36 cellular contexts compared by ENCODE assay signal in genomic region chr11:5198285-5198684, GRCh38. TPM values are rescaled to one million over a fixed set of nuclear protein-coding genes. Genes with fewer than 3 reads are reported as not detected.
"Had no signal": no experiment of that assay in that cellular context is flagged by ENCODE, and none has a peak within 500 bp of the region (broad histone marks: within the 10 kb centered on the region; RNA-seq: fewer than 3 reads in every experiment).

No MANE protein-coding gene starts in this region.

- DNase-seq: islet precursor cell; left ventricle myocardium inferior; mesendoderm; naive B cell; natural killer cell; nephron progenitor cell; occipital lobe; right lobe of liver; stimulated activated CD4-positive, alpha-beta T cell treated with anti-CD3 and anti-CD28 coated beads, Interleukin-1b, Interleukin-23, amount 100 ng/mL, for 48 hours; stimulated activated CD4-positive, alpha-beta T cell treated with anti-CD3 and anti-CD28 coated beads, Interleukin-2, amount 100 ng/mL, for 48 hours; stimulated activated CD4-positive, alpha-beta T cell treated with anti-CD3 and anti-CD28 coated beads, Interleukin-4, amount 100 ng/mL, for 4 hours; stimulated activated CD8-positive, alpha-beta memory T cell treated with anti-CD3 and anti-CD28 coated beads, Interleukin-4, amount 100 ng/mL, for 48 hours; stimulated activated naive CD4-positive, alpha-beta T cell treated with Interleukin-2 at 50 U/mL for 16 hours; stimulated activated naive CD8-positive, alpha-beta T cell treated with anti-CD3 and anti-CD28 coated beads, Interleukin-15, amount 100 ng/mL, for 72 hours; substantia nigra; uterus had no signal

- H3K4me1 ChIP-seq: left ventricle myocardium inferior, parathyroid adenoma, right atrium auricular region, right lobe of liver, tibial nerve, uterus had no signal

- H3K4me2 ChIP-seq: neural progenitor cell, smooth muscle cell had no signal

- H3K9ac ChIP-seq: neural progenitor cell, parathyroid adenoma had no signal

- H3K4me3 ChIP-seq: left ventricle myocardium inferior, lung, neural progenitor cell, right atrium auricular region, right lobe of liver, smooth muscle cell, tibial nerve, uterus had no signal

- H3K9me3 ChIP-seq: neutrophil, right atrium auricular region, right lobe of liver, tibial nerve, uterus had no signal

- H3K79me2 ChIP-seq: parathyroid adenoma had no signal

- H3K36me3 ChIP-seq: left ventricle myocardium inferior, neural progenitor cell, neutrophil, right atrium auricular region, right lobe of liver, tibial nerve, uterus had no signal

- H3K27me3 ChIP-seq: neural progenitor cell, neutrophil, right atrium auricular region, right lobe of liver, tibial nerve, uterus had no signal

- ATAC-seq: natural killer cell; stimulated activated memory B cell treated with anti-CD40 and anti-IgM and Interleukin-4, amounts not matched to agents 10 μg/mL and 1 μg/mL and 100 μg/mL, for 72 hours; stimulated activated naive CD8-positive, alpha-beta T cell treated with anti-CD3 and anti-CD28 coated beads, Interleukin-15, amount 100 ng/mL, for 72 hours had no signal

- H3K27ac ChIP-seq: left ventricle myocardium inferior, neural progenitor cell, neutrophil, parathyroid adenoma, right atrium auricular region, right lobe of liver, tibial nerve, uterus had no signal

- H2AFZ ChIP-seq: neural progenitor cell, parathyroid adenoma had no signal

RNA-seq across cellular contexts. Expression of gene OR51V1, which starts 2.2 kb away (rescaled TPM):
- total RNA-seq: kidney epithelial cell, left ventricle myocardium inferior, lower leg skin, lung, mesothelial cell of epicardium, mononuclear cell, natural killer cell, occipital lobe, osteocyte, posterior vena cava, pulmonary artery endothelial cell, renal cortical epithelial cell, right atrium auricular region, right lobe of liver, skeletal muscle tissue, smooth muscle cell, temporal lobe, tibial nerve, ureter, uterus had no signal
- polyA plus RNA-seq: lung, smooth muscle cell, thymus had no signal

RNA-seq across cellular contexts. Expression of gene HBB, which starts 28.6 kb away (rescaled TPM):
- total RNA-seq: kidney epithelial cell, mesothelial cell of epicardium, osteocyte, pulmonary artery endothelial cell, renal cortical epithelial cell, smooth muscle cell had no signal
- polyA plus RNA-seq: smooth muscle cell had no signal

RNA-seq across cellular contexts. Expression of gene HBD, which starts 36.0 kb away (rescaled TPM):
- total RNA-seq: kidney epithelial cell, left ventricle myocardium inferior, lower leg skin, natural killer cell, occipital lobe, osteocyte, pulmonary artery endothelial cell, renal cortical epithelial cell, skeletal muscle tissue, smooth muscle cell, temporal lobe had no signal
- polyA plus RNA-seq: smooth muscle cell had no signal

RNA-seq across cellular contexts. Expression of gene OR52A1, which starts 43.7 kb away (rescaled TPM):
- total RNA-seq: kidney epithelial cell, left ventricle myocardium inferior, lower leg skin, lung, mononuclear cell, natural killer cell, occipital lobe, osteocyte, posterior vena cava, pulmonary artery endothelial cell, renal cortical epithelial cell, right atrium auricular region, skeletal muscle tissue, smooth muscle cell, temporal lobe, tibial nerve, ureter, uterus had no signal
- polyA plus RNA-seq: lung, smooth muscle cell, thymus had no signal

RNA-seq across cellular contexts. Expression of gene HBG1, which starts 51.4 kb away (rescaled TPM):
- total RNA-seq: kidney epithelial cell, left ventricle myocardium inferior, lower leg skin, mesothelial cell of epicardium, mononuclear cell, natural killer cell, osteocyte, posterior vena cava, pulmonary artery endothelial cell, renal cortical epithelial cell, right atrium auricular region, right lobe of liver, smooth muscle cell, tibial nerve, ureter had no signal
- polyA plus RNA-seq: smooth muscle cell had no signal
